Comparison of ENCODE assay signal across 16 cellular contexts in the genomic region with DNA sequence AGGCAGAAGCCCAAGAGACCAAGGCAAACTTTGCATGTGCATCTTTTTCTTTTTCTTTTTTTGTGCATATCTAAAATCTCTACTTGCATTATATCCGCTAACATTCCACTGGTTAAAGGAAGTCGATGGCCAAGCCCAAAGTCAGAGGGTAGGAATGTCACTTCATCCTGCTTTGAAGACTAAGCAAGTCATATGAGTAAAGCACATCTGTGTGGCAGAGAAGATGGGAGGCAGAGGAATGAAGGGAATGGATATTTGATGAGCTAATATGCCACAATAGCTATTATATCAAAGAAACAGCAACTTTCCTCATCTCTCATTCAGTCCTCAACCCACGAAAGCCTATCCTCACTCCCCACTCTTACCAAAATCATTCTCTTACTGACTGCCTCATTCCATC.
"Had no signal": no experiment of that assay in that cellular context is flagged by ENCODE, and none has a peak within 500 bp of the region (broad histone marks: within the 10 kb centered on the region; RNA-seq: fewer than 3 reads in every experiment).

No MANE protein-coding gene starts in this region.

- H3K27ac ChIP-seq: ascending aorta, right atrium auricular region, skin epidermis, transverse colon, VCaP had no signal

- H3K27ac Mint-ChIP-seq: activated naive CD4-positive, alpha-beta T cell treated with anti-CD3 and anti-CD28 coated beads for 36 hours; activated naive CD8-positive, alpha-beta T cell treated with anti-CD3 and anti-CD28 coated beads, Interleukin-2, amount 50 U/mL, for 24 hours; activated T-helper 17 cell treated with anti-CD3 and anti-CD28 coated beads, Interleukin-2, amount 50 U/mL, for 72 hours; nephron had no signal

- H3K4me1 Mint-ChIP-seq: activated naive CD8-positive, alpha-beta T cell treated with anti-CD3 and anti-CD28 coated beads, Interleukin-2, amount 50 U/mL, for 24 hours; activated T-helper 17 cell treated with anti-CD3 and anti-CD28 coated beads, Interleukin-2, amount 50 U/mL, for 72 hours; nephron had no signal

- H3K4me3 Mint-ChIP-seq: activated naive CD4-positive, alpha-beta T cell treated with anti-CD3 and anti-CD28 coated beads for 36 hours; activated naive CD8-positive, alpha-beta T cell treated with anti-CD3 and anti-CD28 coated beads, Interleukin-2, amount 50 U/mL, for 24 hours; activated T-helper 17 cell treated with anti-CD3 and anti-CD28 coated beads, Interleukin-2, amount 50 U/mL, for 72 hours; nephron had no signal

- H3K4me1 ChIP-seq: ascending aorta, right atrium auricular region, transverse colon had no signal

- ATAC-seq: activated naive CD8-positive, alpha-beta T cell treated with anti-CD3 and anti-CD28 coated beads, Interleukin-2, amount 50 U/mL, for 24 hours; activated T-helper 17 cell treated with anti-CD3 and anti-CD28 coated beads, Interleukin-2, amount 50 U/mL, for 72 hours had no signal

- H3K27me3 ChIP-seq: ascending aorta, right atrium auricular region had no signal

- H3K36me3 ChIP-seq: ascending aorta, right atrium auricular region, transverse colon had no signal

- H3K9me3 ChIP-seq: ascending aorta had no signal

- H3K4me3 ChIP-seq: ascending aorta, right atrium auricular region, skin epidermis, transverse colon had no signal

- DNase-seq: activated CD4-positive, alpha-beta T cell treated with anti-CD3 and anti-CD28 coated beads, Interleukin-2, amount 50 U/mL, for 48 hours; activated naive CD4-positive, alpha-beta T cell treated with anti-CD3 and anti-CD28 coated beads for 36 hours; activated naive CD8-positive, alpha-beta T cell treated with anti-CD3 and anti-CD28 coated beads, Interleukin-2, amount 50 U/mL, for 24 hours; foreskin fibroblast; mesenchymal stem cell; nucleus accumbens; stimulated activated CD4-positive, alpha-beta T cell treated with anti-CD3 and anti-CD28 coated beads, Interleukin-15, amount 100 ng/mL, for 24 hours; stimulated activated CD4-positive, alpha-beta T cell treated with anti-CD3 and anti-CD28 coated beads, Interleukin-4, amount 100 ng/mL, for 24 hours; stimulated activated naive CD4-positive, alpha-beta T cell; transverse colon had no signal
